1 cellular context compared by ENCODE assay signal in the genomic region with DNA sequence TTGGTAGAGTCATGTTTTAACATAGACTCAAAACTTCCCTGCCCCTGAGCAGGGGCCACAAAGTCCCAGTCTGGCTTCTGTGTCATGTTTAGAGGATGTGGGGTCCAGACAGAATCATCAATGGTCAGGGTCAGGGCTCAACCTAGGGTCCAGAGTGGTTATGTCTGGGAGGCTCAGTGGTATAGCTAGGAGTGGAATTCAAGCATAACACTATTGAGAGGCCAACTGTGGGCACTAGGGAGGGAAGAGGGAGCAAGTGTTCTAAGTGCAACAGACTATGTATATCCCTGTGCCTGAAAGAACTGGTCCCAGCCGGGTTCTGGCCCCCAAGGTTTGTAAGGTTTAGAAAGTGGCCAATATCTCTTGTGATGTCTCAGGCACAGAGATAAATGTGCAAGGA.
TF ChIP-seq lines count a peak whose summit lies in the region.

No MANE protein-coding gene starts in this region.

TF ChIP-seq in HepG2, 621 proteins besides CTCF, POLR2A, EP300 and RAD21:
- no peak for TF ChIP-seq ZNF431 (CRISPR knock-in tag; IDR thresholded peaks at IDR 0.05; ENCODE audit: borderline replicate concordance, low read depth)
- no peak for TF ChIP-seq ZSCAN31 (CRISPR knock-in tag; IDR thresholded peaks at IDR 0.05; ENCODE audit: low read depth)
- TF ChIP-seq NFKB2 (CRISPR knock-in tag; IDR thresholded peaks at IDR 0.05; ENCODE audit: borderline replicate concordance): no peak
- no peak for TF ChIP-seq ATF7 (IDR thresholded peaks at IDR 0.05)
- TF ChIP-seq ATF7 (CRISPR knock-in tag; IDR thresholded peaks at IDR 0.05): no peak
